ENCODE assay signal across 1 cellular context in genomic region chr20:50737352-50737751, GRCh38.
TF ChIP-seq lines count a peak whose summit lies in the region.

No MANE protein-coding gene starts in this region.

TF ChIP-seq in K562, 482 proteins besides CTCF, POLR2A, EP300 and RAD21 (continues in another document):
- TF ChIP-seq CHD7 (IDR thresholded peaks at IDR 0.05; ENCODE audit: low read depth, low read length) (no peak), IRF2 (CRISPR knock-in tag; IDR thresholded peaks at IDR 0.05) (no peak), E2F1 (CRISPR knock-in tag; IDR thresholded peaks at IDR 0.05) (no peak), BMI1 (IDR thresholded peaks at IDR 0.05; ENCODE audit: low read length) (no peak), E2F8 (IDR thresholded peaks at IDR 0.05; ENCODE audit: low read depth, partially characterized antibody) (no peak), RBFOX2 (IDR thresholded peaks at IDR 0.05; ENCODE audit: low read depth, low read length) (no peak), PTTG1 (tag; IDR thresholded peaks at IDR 0.05; ENCODE audit: low read depth) (no peak), DACH1 (IDR thresholded peaks at IDR 0.05; ENCODE audit: partially characterized antibody) (no peak), NFE2L1 (tag; IDR thresholded peaks at IDR 0.05; ENCODE audit: borderline replicate concordance, low read depth) (peak; percentile 22; the same call in 1 of the 2 replicates), PML (IDR thresholded peaks at IDR 0.05; ENCODE audit: low read length) (no peak), SP2 (IDR thresholded peaks at IDR 0.05; ENCODE audit: extremely low read depth, low read depth, low read length, poor library complexity, severe bottlenecking) (no peak), XRCC3 (IDR thresholded peaks at IDR 0.05) (no peak), CHD4 (IDR thresholded peaks at IDR 0.05; ENCODE audit: insufficient read depth, insufficient replicate concordance, low read depth, low read length, poor library complexity, severe bottlenecking) (no peak), NCOR1 (IDR thresholded peaks at IDR 0.05) (no peak), GTF3C2 (IDR thresholded peaks at IDR 0.05; ENCODE audit: borderline replicate concordance, extremely low read depth, insufficient read length) (no peak), BRD9 (IDR thresholded peaks at IDR 0.05; ENCODE audit: low read depth, partially characterized antibody) (no peak), ELF1 (tag; IDR thresholded peaks at IDR 0.05) (no peak), HLTF (IDR thresholded peaks at IDR 0.05) (no peak), FOXJ3 (CRISPR knock-in tag; IDR thresholded peaks at IDR 0.05) (no peak), ZNF224 (CRISPR knock-in tag; IDR thresholded peaks at IDR 0.05) (no peak), TFAP4 (CRISPR knock-in tag; IDR thresholded peaks at IDR 0.05; ENCODE audit: borderline replicate concordance) (no peak), ARID1B (IDR thresholded peaks at IDR 0.05) (peak; percentile 20; the same call in 1 of the 2 replicates), XRCC4 (IDR thresholded peaks at IDR 0.05; ENCODE audit: extremely low read depth, insufficient read depth, insufficient read length) (no peak), SFPQ (IDR thresholded peaks at IDR 0.05; ENCODE audit: low read depth, low read length) (no peak), RUNX1 (IDR thresholded peaks at IDR 0.05; ENCODE audit: low read depth) (no peak), CCNT2 (IDR thresholded peaks at IDR 0.05; ENCODE audit: borderline replicate concordance, extremely low read depth, insufficient read length, low read depth, low read length) (no peak), NR0B1 (IDR thresholded peaks at IDR 0.05; ENCODE audit: partially characterized antibody) (no peak), KLF13 (tag; IDR thresholded peaks at IDR 0.05; ENCODE audit: borderline replicate concordance, low read depth) (no peak), STAT5B (CRISPR knock-in tag; IDR thresholded peaks at IDR 0.05) (no peak)
